Comparison of ENCODE assay signal across 9 cellular contexts in genomic region chr16:67158637-67159600, GRCh38. TPM values are rescaled to one million over a fixed set of nuclear protein-coding genes. Genes with fewer than 3 reads are reported as not detected.
DNase-seq lines count a peak whose midpoint lies in the region; ATAC-seq, FAIRE-seq and TF ChIP-seq lines count a peak whose summit lies in the region.
"Had no signal": no experiment of that assay in that cellular context is flagged by ENCODE, and none has a peak within 500 bp of the region (broad histone marks: within the 10 kb centered on the region; RNA-seq: fewer than 3 reads in every experiment).

No MANE protein-coding gene starts in this region.

- TF ChIP-seq CTCF in DND-41 (IDR thresholded peaks at IDR 0.05; ENCODE audit: borderline replicate concordance, extremely low read depth, low read length, poor library complexity, severe bottlenecking) (no peak), endothelial cell (IDR thresholded peaks at IDR 0.05; ENCODE audit: unreplicated experiment) (no peak), neural progenitor cell (IDR thresholded peaks at IDR 0.05) (no peak), tibial artery (IDR thresholded peaks at IDR 0.05) (no peak)

- H4K20me1 ChIP-seq in DND-41 (ENCODE audit: insufficient read depth, low read length) (peaks cover 29% of the 10 kb centered on the region), neural progenitor cell (ENCODE audit: low read depth) (peaks cover 54% of the 10 kb centered on the region)

- peaks cover 6% of the 10 kb centered on the region; the same call in 1 of the 2 replicates for H3K79me2 ChIP-seq in DND-41 (ENCODE audit: insufficient read depth, low read length)
- H3K79me2 ChIP-seq in neural progenitor cell (ENCODE audit: low read depth) = no peaks in the 10 kb centered on the region

- peak; percentile 36 for ATAC-seq in DND-41 (ENCODE audit: insufficient read depth, low read depth)
- peak; percentile 42 for ATAC-seq in GM21423 (IDR thresholded peaks at IDR 0.05; ENCODE audit: unreplicated experiment)

- peak overlapping the region; percentile 87 for H3K4me3 Mint-ChIP-seq in endothelial cell (ENCODE audit: unreplicated experiment)
- peak overlapping the region; percentile 81 for H3K4me3 Mint-ChIP-seq in neural progenitor cell

- no peaks in the 10 kb centered on the region for H3K27me3 ChIP-seq in DND-41 (ENCODE audit: insufficient read depth, low read length, poor library complexity)
- peaks cover 100% of the 10 kb centered on the region for H3K27me3 ChIP-seq in neural progenitor cell
- peaks cover 0 to 26% of the 10 kb centered on the region in 2 donors for H3K27me3 ChIP-seq in tibial artery

- H3K27me3 Mint-ChIP-seq in endothelial cell (ENCODE audit: unreplicated experiment) (peaks cover 38% of the 10 kb centered on the region), neural progenitor cell (ENCODE audit: insufficient read depth, low read depth) (peaks cover 78% of the 10 kb centered on the region)

- H3K4me1 Mint-ChIP-seq in endothelial cell (ENCODE audit: unreplicated experiment) (peaks cover 19% of the 10 kb centered on the region), neural progenitor cell (peaks cover 10% of the 10 kb centered on the region)

- FAIRE-seq in HTR-8/SVneo (lab: Jason Lieb, UNC) = no peak
- FAIRE-seq: colon had no signal

- H3K4me3 ChIP-seq in DND-41 (ENCODE audit: low read depth in 1 of 2, low read length in 2 of 2) = peak overlapping the region; percentile 85 to 97
- peak overlapping the region; percentile 56 for H3K4me3 ChIP-seq in neural progenitor cell
- H3K4me3 ChIP-seq in tibial artery = peak overlapping the region; percentile 70 to 93

- in situ Hi-C loops in KBM-7 (cut with MboI; ENCODE audit: low pct_unique_long_range_greater_than_20kb, low sequenced_read_pairs) = no loop called here

- intact Hi-C loops in tibial artery (cut with DNase I; ENCODE audit: low total_unique reads) = loop anchor here (5.0 kb wide), 2 partner anchors 142 to 1082 kb away; no protein-coding TSS in a partner anchor

- DNase-seq in DND-41 (peak; percentile 77), KBM-7 (peak; percentile 51), endothelial cell (ENCODE audit: low spot score) (no peak), neural progenitor cell (ENCODE audit: low spot score) (peak; percentile 70), tibial artery (no peak), HTR-8/SVneo (ENCODE audit: insufficient read length, low spot score) (no peak)
- peak; percentile 79 to 80 for DNase-seq in activated CD4-positive, alpha-beta T cell treated with anti-CD3 and anti-CD28 coated beads, Interleukin-2, amount 50 U/mL, for 4 hours

- peak overlapping the region; percentile 68 for H3K9ac ChIP-seq in DND-41 (ENCODE audit: low read depth, low read length)
- H3K9ac ChIP-seq in neural progenitor cell = no peak overlapping the region

- H3K27ac Mint-ChIP-seq in endothelial cell (ENCODE audit: unreplicated experiment) = no peak overlapping the region
- no peak overlapping the region for H3K27ac Mint-ChIP-seq in neural progenitor cell

- H3K27ac ChIP-seq in DND-41 (ENCODE audit: low read length) (peak overlapping the region; percentile 60), neural progenitor cell (no peak overlapping the region), tibial artery (peak overlapping the region; percentile 71 to 80)

- H3K36me3 Mint-ChIP-seq in endothelial cell (ENCODE audit: low read depth, unreplicated experiment) (peaks cover 4% of the 10 kb centered on the region), neural progenitor cell (no peaks in the 10 kb centered on the region)

- H3K9me3 ChIP-seq in DND-41 (ENCODE audit: insufficient read depth, low read length, severe bottlenecking) = no peaks in the 10 kb centered on the region
- no peaks in the 10 kb centered on the region for H3K9me3 ChIP-seq in neural progenitor cell (ENCODE audit: low read depth)
- H3K9me3 ChIP-seq in tibial artery = no peaks in the 10 kb centered on the region

- H3K36me3 ChIP-seq in DND-41 (ENCODE audit: insufficient read depth, low read length) (peaks cover 4% of the 10 kb centered on the region; the same call in 1 of the 2 replicates), neural progenitor cell (no peaks in the 10 kb centered on the region), tibial artery (no peaks in the 10 kb centered on the region)

- H2AFZ ChIP-seq in DND-41 (ENCODE audit: low read depth, low read length) = peak overlapping the region; percentile 98
- H2AFZ ChIP-seq in neural progenitor cell (replicated peaks) = no peak overlapping the region

- no peaks in the 10 kb centered on the region for H3K9me3 Mint-ChIP-seq in endothelial cell (ENCODE audit: unreplicated experiment)
- H3K9me3 Mint-ChIP-seq in neural progenitor cell = no peaks in the 10 kb centered on the region

- H3K4me1 ChIP-seq in DND-41 (ENCODE audit: insufficient read depth, low read length) = peaks cover 54% of the 10 kb centered on the region
- H3K4me1 ChIP-seq in neural progenitor cell = peaks cover 6% of the 10 kb centered on the region
- H3K4me1 ChIP-seq in tibial artery = peaks cover 4 to 66% (median 53%) of the 10 kb centered on the region in 4 donors

- peaks cover 23% of the 10 kb centered on the region for H3F3A ChIP-seq in neural progenitor cell (ENCODE audit: low read depth)

- H3K4me2 ChIP-seq in DND-41 (ENCODE audit: insufficient read depth, low read length) = peak overlapping the region; percentile 97
- H3K4me2 ChIP-seq in neural progenitor cell = peak overlapping the region; percentile 83

RNA-seq across cellular contexts. Expression of gene TRADD, which starts 0.8 kb away (rescaled TPM):
- total RNA-seq in endothelial cell (ENCODE audit: unreplicated experiment) (3.7 TPM), neural progenitor cell (ENCODE audit: low replicate concordance) (0.25 and 0.30 TPM in 2 replicates)

RNA-seq across cellular contexts. Expression of gene FBXL8, which starts 0.8 kb away (rescaled TPM):
- total RNA-seq in endothelial cell (ENCODE audit: unreplicated experiment) = 3.8 TPM
- not detected in 2 replicates for total RNA-seq in neural progenitor cell (ENCODE audit: low replicate concordance)

RNA-seq across cellular contexts. Expression of gene HSF4, which starts 5.6 kb away (rescaled TPM):
- 5.7 TPM for total RNA-seq in endothelial cell (ENCODE audit: unreplicated experiment)
- total RNA-seq in neural progenitor cell (ENCODE audit: low replicate concordance) = 1.0 TPM in 1 of 2 replicates, not detected in the other

RNA-seq across cellular contexts. Expression of gene B3GNT9, which starts 8.1 kb away (rescaled TPM):
- total RNA-seq in endothelial cell (ENCODE audit: unreplicated experiment) = 1.5 TPM
- total RNA-seq in neural progenitor cell (ENCODE audit: low replicate concordance) = 2.6 and 5.9 TPM in 2 replicates

RNA-seq across cellular contexts. Expression of gene NOL3, which starts 11.4 kb away (rescaled TPM):
- total RNA-seq in endothelial cell (ENCODE audit: unreplicated experiment) (2.6 TPM), neural progenitor cell (ENCODE audit: low replicate concordance) (0.37 and 5.5 TPM in 2 replicates)

Comparison
In these comparisons a context has a peak if more than half of its experiments do, and no peak if none do; other contexts are left out.
1. DNase-seq: peak in DND-41 (single experiment), KBM-7 (single experiment), activated CD4-positive, alpha-beta T cell treated with anti-CD3 and anti-CD28 coated beads, Interleukin-2, amount 50 U/mL, for 4 hours (2 of 2) and neural progenitor cell (single experiment); none in endothelial cell (single experiment), tibial artery (0 of 2) and HTR-8/SVneo (single experiment).
2. Peak in every context shown above with its lines, with median percentiles within 50 percentile points of each other: H3K4me3 ChIP-seq.